ENCODE assay signal across 10 cellular contexts in genomic region chr12:104263580-104264358, GRCh38.
DNase-seq lines count a peak whose midpoint lies in the region; ATAC-seq lines count a peak whose summit lies in the region.
"Had no signal": no experiment of that assay in that cellular context is flagged by ENCODE, and none has a peak within 500 bp of the region (broad histone marks: within the 10 kb centered on the region; RNA-seq: fewer than 3 reads in every experiment).

No MANE protein-coding gene starts in this region.

- DNase-seq in DMS153 treated with DMSO at 0.1 percent for 48 hours (lab: John Stamatoyannopoulos, UW; ENCODE audit: unreplicated experiment) (peak; percentile 36), NCI-H146 (lab: John Stamatoyannopoulos, UW) (peak; percentile 40), SK-N-MC (ENCODE audit: low read depth, low spot score) (no peak), islet precursor cell (peak; percentile 36), SW480 (ENCODE audit: low spot score) (no peak)
- DNase-seq in effector memory CD8-positive, alpha-beta T cell, result no peak
- DNase-seq: activated T-cell treated with anti-CD3 and anti-CD28 coated beads, Interleukin-2, amount 50 U/mL, for 24 hours had no signal

- no peak for ATAC-seq in effector memory CD8-positive, alpha-beta T cell (replicated peaks)
- ATAC-seq in HG03045 (IDR thresholded peaks at IDR 0.05; ENCODE audit: unreplicated experiment) (no peak), GM21717 (IDR thresholded peaks at IDR 0.05; ENCODE audit: unreplicated experiment) (no peak)

- peak overlapping the region; percentile 28 for H3K9ac ChIP-seq in SK-N-MC (ENCODE audit: insufficient read length)

- H3K4me1 Mint-ChIP-seq in effector memory CD8-positive, alpha-beta T cell (ENCODE audit: low read depth in 2 of 2), result no peaks in the 10 kb centered on the region

- no peaks in the 10 kb centered on the region for H3K27me3 Mint-ChIP-seq in effector memory CD8-positive, alpha-beta T cell
- H3K27me3 Mint-ChIP-seq: activated T-cell treated with anti-CD3 and anti-CD28 coated beads, Interleukin-2, amount 50 U/mL, for 24 hours had no signal

- no peak overlapping the region for H3K4me3 ChIP-seq in SK-N-MC
- H3K4me3 ChIP-seq: SJSA1 had no signal

- H3K4me3 Mint-ChIP-seq in effector memory CD8-positive, alpha-beta T cell, result no peak overlapping the region
- H3K4me3 Mint-ChIP-seq: activated T-cell treated with anti-CD3 and anti-CD28 coated beads, Interleukin-2, amount 50 U/mL, for 24 hours had no signal

- H3K9me3 Mint-ChIP-seq in effector memory CD8-positive, alpha-beta T cell, result no peaks in the 10 kb centered on the region
- H3K9me3 Mint-ChIP-seq: activated T-cell treated with anti-CD3 and anti-CD28 coated beads, Interleukin-2, amount 50 U/mL, for 24 hours had no signal

- H3K36me3 ChIP-seq in SK-N-MC (ENCODE audit: insufficient read depth, low read length), result no peaks in the 10 kb centered on the region
- H3K36me3 ChIP-seq: SJSA1 had no signal

- H3K27ac ChIP-seq in SK-N-MC, result peak overlapping the region; percentile 73
- H3K27ac ChIP-seq: SJSA1 had no signal

- H3K36me3 Mint-ChIP-seq in effector memory CD8-positive, alpha-beta T cell (ENCODE audit: insufficient read depth), result no peaks in the 10 kb centered on the region

- H3K27ac Mint-ChIP-seq in effector memory CD8-positive, alpha-beta T cell, result no peak overlapping the region
- H3K27ac Mint-ChIP-seq: activated T-cell treated with anti-CD3 and anti-CD28 coated beads, Interleukin-2, amount 50 U/mL, for 24 hours had no signal

- H3K9me3 ChIP-seq in SK-N-MC (ENCODE audit: low read depth, low read length), result no peaks in the 10 kb centered on the region
- H3K9me3 ChIP-seq: SJSA1 had no signal

Comparison
In these comparisons a context has a peak if more than half of its experiments do, and no peak if none do; other contexts are left out.
1. DNase-seq: peak in DMS153 treated with DMSO at 0.1 percent for 48 hours (single experiment), NCI-H146 (single experiment) and islet precursor cell (single experiment); none in SK-N-MC (single experiment), effector memory CD8-positive, alpha-beta T cell (0 of 3) and SW480 (single experiment).